Comparison of ENCODE assay signal across 11 cellular contexts in genomic region chr1:245298781-245299180, GRCh38.
DNase-seq lines count a peak whose midpoint lies in the region; ATAC-seq and TF ChIP-seq lines count a peak whose summit lies in the region.
"Had no signal": no experiment of that assay in that cellular context is flagged by ENCODE, and none has a peak within 500 bp of the region (broad histone marks: within the 10 kb centered on the region; RNA-seq: fewer than 3 reads in every experiment).

No MANE protein-coding gene starts in this region.

- no peak for TF ChIP-seq CTCF in fibroblast of the aortic adventitia (IDR thresholded peaks at IDR 0.05; ENCODE audit: insufficient read depth, low read length)

- peak; percentile 89 for DNase-seq in G401 (ENCODE audit: low spot score)
- peak; percentile 51 for DNase-seq in NCI-H524 treated with DMSO at 0.1 percent for 48 hours (lab: John Stamatoyannopoulos, UW)
- peak; percentile 82 for DNase-seq in fibroblast of the aortic adventitia (ENCODE audit: low read depth)
- peak; percentile 57 for DNase-seq in retina
- no peak for DNase-seq in NCI-H1436 treated with DMSO at 0.1 percent for 48 hours (lab: John Stamatoyannopoulos, UW)
- DNase-seq: activated CD4-positive, alpha-beta T cell treated with anti-CD3 and anti-CD28 coated beads, Interleukin-2, amount 10 ng/mL, durations not matched to agents 7 days and 5 days; activated naive CD4-positive, alpha-beta T cell treated with anti-CD3 and anti-CD28 coated beads, Interleukin-2, amount 50 U/mL, for 16 hours; naive thymus-derived CD8-positive, alpha-beta T cell had no signal

- H3K4me3 ChIP-seq in fibroblast of the aortic adventitia (ENCODE audit: low read depth, low read length): peak overlapping the region; percentile 41

- no peak for ATAC-seq in HG03565 (IDR thresholded peaks at IDR 0.05; ENCODE audit: unreplicated experiment)
- ATAC-seq in GM19397 (IDR thresholded peaks at IDR 0.05; ENCODE audit: unreplicated experiment): no peak
- no peak for ATAC-seq in HG03457 (IDR thresholded peaks at IDR 0.05; ENCODE audit: unreplicated experiment)
- ATAC-seq: naive thymus-derived CD8-positive, alpha-beta T cell had no signal

- in situ Hi-C loops in G401 (cut with HindIII; ENCODE audit: low sequenced_read_pairs): no loop called here
